23 cellular contexts compared by ENCODE assay signal in genomic region chr10:129812398-129812797, GRCh38.
DNase-seq lines count a peak whose midpoint lies in the region; ATAC-seq, FAIRE-seq and TF ChIP-seq lines count a peak whose summit lies in the region.
"Had no signal": no experiment of that assay in that cellular context is flagged by ENCODE, and none has a peak within 500 bp of the region (broad histone marks: within the 10 kb centered on the region; RNA-seq: fewer than 3 reads in every experiment).

No MANE protein-coding gene starts in this region.

- TF ChIP-seq CTCF in glutamatergic neuron (IDR thresholded peaks at IDR 0.05; ENCODE audit: partially characterized antibody, unreplicated experiment) (no peak), HepG2 (CRISPR knock-in tag; IDR thresholded peaks at IDR 0.05) (no peak), upper lobe of right lung (IDR thresholded peaks at IDR 0.05) (no peak)

- peaks cover 12% of the 10 kb centered on the region for H3K9me3 Mint-ChIP-seq in glutamatergic neuron (ENCODE audit: unreplicated experiment)

- H3K4me2 ChIP-seq in HepG2 (ENCODE audit: low read depth, low read length), result no peak overlapping the region
- H3K4me2 ChIP-seq: A549; BLaER1 treated with 17β-estradiol and CSF1 and Interleukin-3, amounts not matched to agents 10 nM and 100 nM had no signal

- peaks cover 0 to 5% of the 10 kb centered on the region in 2 experiments; a peak in 1 of 5 replicates for H3K27me3 ChIP-seq in HepG2 (ENCODE audit: control insufficient read depth in 1 of 2, insufficient read depth in 2 of 2, low read length in 2 of 2)
- H3K27me3 ChIP-seq in upper lobe of right lung, result no peaks in the 10 kb centered on the region
- H3K27me3 ChIP-seq: BLaER1 treated with 17β-estradiol and CSF1 and Interleukin-3, amounts not matched to agents 10 nM and 100 nM had no signal

- H3K27ac Mint-ChIP-seq in glutamatergic neuron (ENCODE audit: unreplicated experiment), result peak overlapping the region; percentile 97
- H3K27ac Mint-ChIP-seq: B cell; CD4-positive, alpha-beta T cell; CD8-positive, alpha-beta T cell had no signal

- 10% methylated on average over 7 of the region's 7 CpGs for WGBS in HepG2 (ENCODE audit: low lambda C conversion rate)

- no peak for TF ChIP-seq RAD21 in HepG2 (CRISPR knock-in tag; IDR thresholded peaks at IDR 0.05)

- H3K27ac ChIP-seq in HepG2 (ENCODE audit: extremely low read length, insufficient read depth, low read length), result no peak overlapping the region
- no peak overlapping the region for H3K27ac ChIP-seq in upper lobe of right lung
- H3K27ac ChIP-seq: 22Rv1; A549; BLaER1 treated with 17β-estradiol and CSF1 and Interleukin-3, amounts not matched to agents 10 nM and 100 nM; C4-2B had no signal

- intact Hi-C loops in HepG2 (cut with micrococcal nuclease; ENCODE audit: unreplicated experiment), result no loop called here
- intact Hi-C loops in upper lobe of right lung (cut with DNase I), result no loop called here

- in situ Hi-C loops in HepG2 (cut with HindIII; ENCODE audit: extremely low pct_ligation_motif_present, low pct_unique_long_range_greater_than_20kb), result no loop called here

- TF ChIP-seq POLR2A in HepG2 (IDR thresholded peaks at IDR 0.05; ENCODE audit: insufficient read depth in 1 of 2, low read depth in 2 of 2, low read length in 2 of 2) (no peak), H54 (IDR thresholded peaks at IDR 0.05; ENCODE audit: low read depth, low read length) (no peak)

- FAIRE-seq in HepG2 (lab: Jason Lieb, UNC) (no peak), H54 (lab: Jason Lieb, UNC) (no peak)
- FAIRE-seq: A549, D721Med, G401.6, GM12891, GM19239 had no signal

- H3K4me3 ChIP-seq in HepG2 (replicated peaks in 1 of 3; ENCODE audit: insufficient read depth in 1 of 3, low read depth in 2 of 3, low read length in 3 of 3) (no peak overlapping the region), upper lobe of right lung (no peak overlapping the region)
- H3K4me3 ChIP-seq: A549; BLaER1 treated with 17β-estradiol and CSF1 and Interleukin-3, amounts not matched to agents 10 nM and 100 nM had no signal

- H3K79me2 ChIP-seq in HepG2 (ENCODE audit: insufficient read depth, low read length), result no peaks in the 10 kb centered on the region

- BruUV-seq in HepG2 (replicated peaks; lab: Mats Ljungman, UMichigan), result no TSS peak

- H3K36me3 ChIP-seq in HepG2 (replicated peaks in 1 of 2; ENCODE audit: control insufficient read depth in 1 of 2, insufficient read depth in 2 of 2, low read length in 2 of 2), result no peaks in the 10 kb centered on the region
- H3K36me3 ChIP-seq in upper lobe of right lung, result no peaks in the 10 kb centered on the region
- H3K36me3 ChIP-seq: BLaER1 treated with 17β-estradiol and CSF1 and Interleukin-3, amounts not matched to agents 10 nM and 100 nM had no signal

- H3K4me1 ChIP-seq in HepG2 (ENCODE audit: insufficient read depth, low read length) (no peaks in the 10 kb centered on the region), upper lobe of right lung (no peaks in the 10 kb centered on the region)
- H3K4me1 ChIP-seq: A549, Caco-2 had no signal

- TF ChIP-seq EP300 in HepG2 (IDR thresholded peaks at IDR 0.05; ENCODE audit: low read depth in 2 of 2, low read length in 2 of 2), result no peak
- no peak for TF ChIP-seq EP300 in HepG2 (CRISPR knock-in tag; IDR thresholded peaks at IDR 0.05; ENCODE audit: borderline replicate concordance)

- no peak overlapping the region for H3K9ac ChIP-seq in HepG2 (ENCODE audit: insufficient read depth, low read depth, low read length)
- H3K9ac ChIP-seq: BLaER1 treated with 17β-estradiol and CSF1 and Interleukin-3, amounts not matched to agents 10 nM and 100 nM had no signal

- DNase-seq in glutamatergic neuron (no peak), HepG2 (ENCODE audit: low spot score) (no peak), mucosa of gallbladder (ENCODE audit: low spot score) (peak; percentile 54), upper lobe of right lung (no peak), HK-2 (ENCODE audit: unreplicated experiment) (no peak), H54 (ENCODE audit: insufficient read length, low spot score) (no peak), NOMO-1 treated with DMSO at 0.1 percent for 48 hours (lab: John Stamatoyannopoulos, UW; ENCODE audit: unreplicated experiment) (no peak)
- DNase-seq: AML-193; Caco-2; Calu3; CD4-positive, alpha-beta T cell; CD8-positive, alpha-beta T cell; DMS79 treated with DMSO at 0.1 percent for 48 hours; GF-D8 had no signal

- CTCF ChIA-PET in HepG2 (lab: Yijun Ruan, JAX; ENCODE audit: low intra/inter-chr PET ratio, low total read pairs), result no interaction called here

- H4K20me1 ChIP-seq in HepG2 (ENCODE audit: insufficient read depth, low read length), result no peaks in the 10 kb centered on the region
- H4K20me1 ChIP-seq: BLaER1 treated with 17β-estradiol and CSF1 and Interleukin-3, amounts not matched to agents 10 nM and 100 nM had no signal

- peaks cover 10% of the 10 kb centered on the region for H3K27me3 Mint-ChIP-seq in glutamatergic neuron (ENCODE audit: unreplicated experiment)

- H3K9me3 ChIP-seq in HepG2 (ENCODE audit: low read length) (no peaks in the 10 kb centered on the region), upper lobe of right lung (no peaks in the 10 kb centered on the region)
- H3K9me3 ChIP-seq: A549, Caco-2 had no signal

- H3K36me3 Mint-ChIP-seq in glutamatergic neuron (ENCODE audit: unreplicated experiment), result no peaks in the 10 kb centered on the region
- H3K36me3 Mint-ChIP-seq: CD8-positive, alpha-beta T cell had no signal

- ATAC-seq in HepG2 (no peak), upper lobe of right lung (peak; percentile 12)
- ATAC-seq: A549; CD8-positive, alpha-beta T cell had no signal

- POLR2A ChIA-PET in HepG2 (lab: Yijun Ruan, JAX), result no interaction called here

- peaks cover 46% of the 10 kb centered on the region for H3K4me1 Mint-ChIP-seq in glutamatergic neuron (ENCODE audit: low read depth, unreplicated experiment)
- H3K4me1 Mint-ChIP-seq: B cell had no signal

- peak overlapping the region; percentile 45 for H3K4me3 Mint-ChIP-seq in glutamatergic neuron (ENCODE audit: unreplicated experiment)
- H3K4me3 Mint-ChIP-seq: B cell; CD4-positive, alpha-beta T cell; CD8-positive, alpha-beta T cell had no signal

- H2AFZ ChIP-seq in HepG2 (ENCODE audit: low read length), result no peak overlapping the region

TF ChIP-seq in HepG2, 621 proteins besides CTCF, POLR2A, EP300 and RAD21:
- no peak for TF ChIP-seq ZNF615 (CRISPR knock-in tag; IDR thresholded peaks at IDR 0.05; ENCODE audit: borderline replicate concordance)
- TF ChIP-seq BCL6 (CRISPR knock-in tag; IDR thresholded peaks at IDR 0.05), result 0 out of 2 replicates have a peak, but pooled peaks have one; percentile 23
